12 cellular contexts compared by ENCODE assay signal in genomic region chr5:1657161-1657741, GRCh38.
"Had no signal": no experiment of that assay in that cellular context is flagged by ENCODE, and none has a peak within 500 bp of the region (broad histone marks: within the 10 kb centered on the region; RNA-seq: fewer than 3 reads in every experiment).

No MANE protein-coding gene starts in this region.

- H3K4me3 ChIP-seq: ascending aorta, dorsolateral prefrontal cortex, esophagus muscularis mucosa, left lung, SJSA1, skin epidermis, thyroid gland had no signal

- ATAC-seq: activated naive CD8-positive, alpha-beta T cell treated with anti-CD3 and anti-CD28 coated beads, Interleukin-2, amount 50 U/mL, for 24 hours; left lung; T-cell had no signal

- H3K27ac ChIP-seq: ascending aorta, dorsolateral prefrontal cortex, esophagus muscularis mucosa, left lung, parathyroid adenoma, SJSA1, skin epidermis, thyroid gland had no signal

- DNase-seq: activated B cell treated with CpG ODN at 0.5 μM for 24 hours; activated naive CD4-positive, alpha-beta T cell treated with Interleukin-2 at 50 U/mL for 16 hours; activated naive CD8-positive, alpha-beta T cell treated with anti-CD3 and anti-CD28 coated beads, Interleukin-2, amount 50 U/mL, for 24 hours; thyroid gland had no signal

- H3K36me3 ChIP-seq: ascending aorta, esophagus muscularis mucosa, left lung, SJSA1, thyroid gland had no signal

- H3K4me1 ChIP-seq: ascending aorta, left lung, parathyroid adenoma, SJSA1 had no signal

- H3K27me3 ChIP-seq: thyroid gland had no signal

- H3K9me3 ChIP-seq: ascending aorta, esophagus muscularis mucosa, left lung, SJSA1, thyroid gland had no signal
